Comparison of ENCODE assay signal across 34 cellular contexts in genomic region chr12:4956968-4957367, GRCh38. TPM values are rescaled to one million over a fixed set of nuclear protein-coding genes. Genes with fewer than 3 reads are reported as not detected.
"Had no signal": no experiment of that assay in that cellular context is flagged by ENCODE, and none has a peak within 500 bp of the region (broad histone marks: within the 10 kb centered on the region; RNA-seq: fewer than 3 reads in every experiment).

No MANE protein-coding gene starts in this region.

- H3K4me3 Mint-ChIP-seq: activated CD8-positive, alpha-beta T cell treated with anti-CD3 and anti-CD28 coated beads for 36 hours; activated T-cell treated with anti-CD3 and anti-CD28 coated beads, Interleukin-2, amount 50 U/mL, for 24 hours; brain had no signal

- H3K27ac Mint-ChIP-seq: activated CD8-positive, alpha-beta T cell treated with anti-CD3 and anti-CD28 coated beads for 36 hours; activated T-cell treated with anti-CD3 and anti-CD28 coated beads, Interleukin-2, amount 50 U/mL, for 24 hours; activated T-helper 2 cell treated with anti-CD3 and anti-CD28 coated beads, Interferon-gamma antibody, Interleukin-2, Interleukin-4, amounts not matched to agents 10 μg/mL and 5 μg/mL and 100 μg/mL, durations not matched to agents 14 hours and 24 hours and 36 hours had no signal

- ATAC-seq: activated CD8-positive, alpha-beta T cell treated with anti-CD3 and anti-CD28 coated beads for 36 hours; activated naive CD4-positive, alpha-beta T cell treated with anti-CD3 and anti-CD28 coated beads, Interleukin-2, amount 50 U/mL, for 72 hours; PC-3 had no signal

- H3K4me3 ChIP-seq: adrenal gland, MG63, Peyer's patch, SJSA1 had no signal

- H3K36me3 Mint-ChIP-seq: activated naive CD4-positive, alpha-beta T cell treated with anti-CD3 and anti-CD28 coated beads, Interleukin-2, amount 50 U/mL, for 72 hours; brain had no signal

- H3K4me1 ChIP-seq: adrenal gland, Peyer's patch had no signal

- FAIRE-seq: bronchial epithelial cell, colon had no signal

- H3K27ac ChIP-seq: adrenal gland, Peyer's patch, SJSA1, WERI-Rb-1 had no signal

- H3K9me3 Mint-ChIP-seq: activated CD8-positive, alpha-beta T cell treated with anti-CD3 and anti-CD28 coated beads for 36 hours; activated naive CD4-positive, alpha-beta T cell treated with anti-CD3 and anti-CD28 coated beads, Interleukin-2, amount 50 U/mL, for 72 hours; activated T-cell treated with anti-CD3 and anti-CD28 coated beads, Interleukin-2, amount 50 U/mL, for 24 hours; activated T-helper 2 cell treated with anti-CD3 and anti-CD28 coated beads, Interferon-gamma antibody, Interleukin-2, Interleukin-4, amounts not matched to agents 10 μg/mL and 5 μg/mL and 100 μg/mL, durations not matched to agents 14 hours and 24 hours and 36 hours; brain had no signal

- DNase-seq: activated CD4-positive, alpha-beta T cell treated with anti-CD3 and anti-CD28 coated beads for 1 hour; activated CD4-positive, alpha-beta T cell treated with anti-CD3 and anti-CD28 coated beads for 48 hours; activated CD4-positive, CD25-positive, alpha-beta regulatory T cell; activated CD8-positive, alpha-beta T cell treated with anti-CD3 and anti-CD28 coated beads for 36 hours; activated gamma-delta T cell; activated naive CD4-positive, alpha-beta T cell treated with Interleukin-2 at 50 U/mL for 16 hours; activated T-cell treated with anti-CD3 and anti-CD28 coated beads, Interleukin-2, amount 50 U/mL, for 24 hours; adrenal gland; central memory CD4-positive, alpha-beta T cell; MG63; NCI-H1048; NCI-H1105 treated with DMSO at 0.1 percent for 48 hours; NCI-H1436; NCI-H1930; NCI-H2081 treated with DMSO at 0.1 percent for 48 hours; NCI-H226; NCI-H446 treated with DMSO at 0.1 percent for 48 hours; NCI-H524; NCI-H69; NK-92 treated with Interleukin-12 subunit alpha and Interleukin-12 subunit beta, amount 100 ng/mL, for 24 hours; PC-3; Peyer's patch; RPMI8226; SHP77 treated with DMSO at 0.1 percent for 48 hours; T1000; WERI-Rb-1 had no signal

- H3K36me3 ChIP-seq: adrenal gland, MG63, Peyer's patch, SJSA1, WERI-Rb-1 had no signal

- H3K27me3 ChIP-seq: MG63, Peyer's patch had no signal

- H3K9me3 ChIP-seq: adrenal gland, MG63, Peyer's patch, SJSA1 had no signal

RNA-seq across cellular contexts. Expression of gene KCNA1, which starts 47.3 kb away (rescaled TPM):
- total RNA-seq: activated CD8-positive, alpha-beta memory T cell treated with anti-CD3 and anti-CD28 coated beads for 36 hours; activated CD8-positive, alpha-beta T cell treated with anti-CD3 and anti-CD28 coated beads for 36 hours; activated T-helper 2 cell treated with anti-CD3 and anti-CD28 coated beads, Interferon-gamma antibody, Interleukin-2, Interleukin-4, amounts not matched to agents 10 μg/mL and 5 μg/mL and 100 μg/mL, durations not matched to agents 14 hours and 24 hours and 36 hours; adrenal gland; bronchial epithelial cell; PC-3; Peyer's patch; SJSA1; T-helper 2 cell treated with Interferon-gamma antibody and Interleukin-4, amounts not matched to agents 100 ng/mL and 5 ng/mL, for 36 hours had no signal
- polyA plus RNA-seq: adrenal gland had no signal
